ENCODE assay signal across 15 cellular contexts in genomic region chr2:235698028-235698427, GRCh38.
A peak's percentile ranks its signal among the peaks of the same experiment; 100 is the strongest.
DNase-seq lines count a peak whose midpoint lies in the region; ATAC-seq and TF ChIP-seq lines count a peak whose summit lies in the region.
"Had no signal": no experiment of that assay in that cellular context is flagged by ENCODE, and none has a peak within 500 bp of the region (broad histone marks: within the 10 kb centered on the region; RNA-seq: fewer than 3 reads in every experiment).

No MANE protein-coding gene starts in this region.

- peak overlapping the region; percentile 65 for H3K27ac Mint-ChIP-seq in glutamatergic neuron (ENCODE audit: unreplicated experiment)
- no peak overlapping the region for H3K27ac Mint-ChIP-seq in activated naive CD8-positive, alpha-beta T cell treated with anti-CD3 and anti-CD28 coated beads, Interleukin-2, amount 50 U/mL, for 24 hours
- H3K27ac Mint-ChIP-seq: GM23338 had no signal

- no peak overlapping the region for H3K4me3 Mint-ChIP-seq in glutamatergic neuron (ENCODE audit: unreplicated experiment)
- no peak overlapping the region for H3K4me3 Mint-ChIP-seq in activated naive CD8-positive, alpha-beta T cell treated with anti-CD3 and anti-CD28 coated beads, Interleukin-2, amount 50 U/mL, for 24 hours
- H3K4me3 Mint-ChIP-seq: GM23338 had no signal

- H3K4me1 ChIP-seq in stomach = peaks cover 12 to 35% (median 23%) of the 10 kb centered on the region in 4 donors
- H3K4me1 ChIP-seq in upper lobe of left lung = peaks cover 0 to 19% (median 5%) of the 10 kb centered on the region in 4 donors

- ATAC-seq in activated naive CD8-positive, alpha-beta T cell treated with anti-CD3 and anti-CD28 coated beads, Interleukin-2, amount 50 U/mL, for 24 hours = no peak
- ATAC-seq in GM21381 (IDR thresholded peaks at IDR 0.05; ENCODE audit: unreplicated experiment) (no peak), upper lobe of left lung (ENCODE audit: low FRiP score in 2 of 2) (no peak)
- ATAC-seq: A549, GM23338, Right ventricle myocardium inferior, SK-N-SH treated with all-trans-retinoic acid at 6 μM for 48 hours had no signal

- no peak for TF ChIP-seq EP300 in stomach (IDR thresholded peaks at IDR 0.05)
- TF ChIP-seq EP300 in upper lobe of left lung (IDR thresholded peaks at IDR 0.05) = no peak

- H3K27me3 ChIP-seq in stomach = no peaks in the 10 kb centered on the region
- H3K27me3 ChIP-seq in upper lobe of left lung = no peaks in the 10 kb centered on the region

- peaks cover 4% of the 10 kb centered on the region for H3K36me3 Mint-ChIP-seq in glutamatergic neuron (ENCODE audit: unreplicated experiment)
- H3K36me3 Mint-ChIP-seq in activated naive CD8-positive, alpha-beta T cell treated with anti-CD3 and anti-CD28 coated beads, Interleukin-2, amount 50 U/mL, for 24 hours (ENCODE audit: low read depth) = no peaks in the 10 kb centered on the region

- H3K27me3 Mint-ChIP-seq in glutamatergic neuron (ENCODE audit: unreplicated experiment) = peaks cover 8% of the 10 kb centered on the region
- H3K27me3 Mint-ChIP-seq in activated naive CD8-positive, alpha-beta T cell treated with anti-CD3 and anti-CD28 coated beads, Interleukin-2, amount 50 U/mL, for 24 hours = peaks cover 6% of the 10 kb centered on the region

- H3K4me1 Mint-ChIP-seq in glutamatergic neuron (ENCODE audit: low read depth, unreplicated experiment) = peaks cover 28% of the 10 kb centered on the region
- no peaks in the 10 kb centered on the region for H3K4me1 Mint-ChIP-seq in activated naive CD8-positive, alpha-beta T cell treated with anti-CD3 and anti-CD28 coated beads, Interleukin-2, amount 50 U/mL, for 24 hours

- no peak for TF ChIP-seq CTCF in glutamatergic neuron (IDR thresholded peaks at IDR 0.05; ENCODE audit: partially characterized antibody, unreplicated experiment)
- no peak for TF ChIP-seq CTCF in stomach (IDR thresholded peaks at IDR 0.05)
- TF ChIP-seq CTCF in upper lobe of left lung (IDR thresholded peaks at IDR 0.05) = no peak

- peaks cover 7% of the 10 kb centered on the region for H3K9me3 Mint-ChIP-seq in glutamatergic neuron (ENCODE audit: unreplicated experiment)
- H3K9me3 Mint-ChIP-seq in activated naive CD8-positive, alpha-beta T cell treated with anti-CD3 and anti-CD28 coated beads, Interleukin-2, amount 50 U/mL, for 24 hours = no peaks in the 10 kb centered on the region

- no peaks in the 10 kb centered on the region for H3K9me3 ChIP-seq in stomach
- H3K9me3 ChIP-seq in upper lobe of left lung = no peaks in the 10 kb centered on the region
- H3K9me3 ChIP-seq: A549 had no signal

- intact Hi-C loops in stomach (cut with DNase I; ENCODE audit: low total_unique reads) = no loop called here

- H3K36me3 ChIP-seq in stomach = no peaks in the 10 kb centered on the region
- H3K36me3 ChIP-seq in upper lobe of left lung = no peaks in the 10 kb centered on the region

- whole genome bisulfite sequencing in stomach, 5 donors = 70 to 83% (median 76%) methylated on average over 9 of the region's 9 CpGs
- WGBS in upper lobe of left lung, 2 donors = 73 to 82% methylated on average over 8 to 9 of the region's 9 CpGs

- H3K27ac ChIP-seq in stomach = no peak overlapping the region
- no peak overlapping the region for H3K27ac ChIP-seq in upper lobe of left lung
- H3K27ac ChIP-seq: A549 had no signal

- H3K4me3 ChIP-seq in stomach (no peak overlapping the region), upper lobe of left lung (no peak overlapping the region)
- H3K4me3 ChIP-seq: A549, GM23338 had no signal

- TF ChIP-seq POLR2A in stomach (IDR thresholded peaks at IDR 0.05) (no peak), upper lobe of left lung (IDR thresholded peaks at IDR 0.05) (no peak)

- DNase-seq in NCI-H510A treated with DMSO at 0.1 percent for 48 hours (lab: John Stamatoyannopoulos, UW) (peak; percentile 32), NCI-H510A (lab: John Stamatoyannopoulos, UW) (no peak), RPMI8226 (peak; percentile 81), glutamatergic neuron (no peak), stomach (peak; percentile 49), upper lobe of left lung (no peak)
- DNase-seq in activated naive CD8-positive, alpha-beta T cell treated with anti-CD3 and anti-CD28 coated beads, Interleukin-2, amount 50 U/mL, for 24 hours = no peak
- DNase-seq: DMS79 treated with DMSO at 0.1 percent for 48 hours, NCI-H1436 treated with DMSO at 0.1 percent for 48 hours, NCI-H2081 treated with DMSO at 0.1 percent for 48 hours had no signal

Comparison
In these comparisons a context has a peak if more than half of its experiments do, and no peak if none do; other contexts are left out.
1. DNase-seq: peak in NCI-H510A treated with DMSO at 0.1 percent for 48 hours (single experiment), RPMI8226 (single experiment) and stomach (single experiment); none in NCI-H510A (single experiment), glutamatergic neuron (single experiment), activated naive CD8-positive, alpha-beta T cell treated with anti-CD3 and anti-CD28 coated beads, Interleukin-2, amount 50 U/mL, for 24 hours (single experiment) and upper lobe of left lung (0 of 2).